2 cellular contexts compared by ENCODE assay signal in the genomic region with DNA sequence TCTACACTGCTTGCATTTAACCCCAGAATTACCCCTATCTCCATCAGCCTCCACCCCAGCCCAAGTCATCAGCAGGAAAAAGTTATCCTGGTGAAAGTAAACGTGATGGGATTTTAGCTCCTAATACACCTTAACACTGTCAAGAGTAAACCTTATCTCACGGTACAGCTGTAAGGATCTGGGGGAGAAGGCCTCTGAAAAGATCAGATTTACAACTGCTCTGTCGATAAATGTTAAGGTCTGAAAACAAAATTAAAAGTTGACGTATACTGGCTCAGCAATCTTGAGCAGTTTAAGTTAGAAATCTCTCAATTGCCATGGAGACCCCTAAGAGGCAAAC.
TF ChIP-seq lines count a peak whose summit lies in the region.

No MANE protein-coding gene starts in this region.

TF ChIP-seq in HEK293, 187 proteins besides CTCF, POLR2A, EP300 and RAD21:
- no peak for TF ChIP-seq ZNF202 (tag by site-specific recombination; IDR thresholded peaks at IDR 0.05; ENCODE audit: borderline replicate concordance)
- TF ChIP-seq IKZF3 (tag by site-specific recombination; IDR thresholded peaks at IDR 0.05), result 0 out of 2 replicates have a peak, but pooled peaks have one; percentile 1
- TF ChIP-seq, protein P1, sequence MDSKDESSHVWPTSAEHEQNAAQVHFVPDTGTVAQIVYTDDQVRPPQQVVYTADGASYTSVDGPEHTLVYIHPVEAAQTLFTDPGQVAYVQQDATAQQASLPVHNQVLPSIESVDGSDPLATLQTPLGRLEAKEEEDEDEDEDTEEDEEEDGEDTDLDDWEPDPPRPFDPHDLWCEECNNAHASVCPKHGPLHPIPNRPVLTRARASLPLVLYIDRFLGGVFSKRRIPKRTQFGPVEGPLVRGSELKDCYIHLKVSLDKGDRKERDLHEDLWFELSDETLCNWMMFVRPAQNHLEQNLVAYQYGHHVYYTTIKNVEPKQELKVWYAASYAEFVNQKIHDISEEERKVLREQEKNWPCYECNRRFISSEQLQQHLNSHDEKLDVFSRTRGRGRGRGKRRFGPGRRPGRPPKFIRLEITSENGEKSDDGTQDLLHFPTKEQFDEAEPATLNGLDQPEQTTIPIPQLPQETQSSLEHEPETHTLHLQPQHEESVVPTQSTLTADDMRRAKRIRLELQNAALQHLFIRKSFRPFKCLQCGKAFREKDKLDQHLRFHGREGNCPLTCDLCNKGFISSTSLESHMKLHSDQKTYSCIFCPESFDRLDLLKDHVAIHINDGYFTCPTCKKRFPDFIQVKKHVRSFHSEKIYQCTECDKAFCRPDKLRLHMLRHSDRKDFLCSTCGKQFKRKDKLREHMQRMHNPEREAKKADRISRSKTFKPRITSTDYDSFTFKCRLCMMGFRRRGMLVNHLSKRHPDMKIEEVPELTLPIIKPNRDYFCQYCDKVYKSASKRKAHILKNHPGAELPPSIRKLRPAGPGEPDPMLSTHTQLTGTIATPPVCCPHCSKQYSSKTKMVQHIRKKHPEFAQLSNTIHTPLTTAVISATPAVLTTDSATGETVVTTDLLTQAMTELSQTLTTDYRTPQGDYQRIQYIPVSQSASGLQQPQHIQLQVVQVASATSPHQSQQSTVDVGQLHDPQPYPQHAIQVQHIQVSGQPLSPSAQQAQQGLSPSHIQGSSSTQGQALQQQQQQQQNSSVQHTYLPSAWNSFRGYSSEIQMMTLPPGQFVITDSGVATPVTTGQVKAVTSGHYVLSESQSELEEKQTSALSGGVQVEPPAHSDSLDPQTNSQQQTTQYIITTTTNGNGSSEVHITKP (tag by site-specific recombination; IDR thresholded peaks at IDR 0.05), result 0 out of 2 replicates have a peak, but pooled peaks have one; percentile 11
- TF ChIP-seq ZBTB17 (tag by site-specific recombination; IDR thresholded peaks at IDR 0.05), result peak; percentile 38
- TF ChIP-seq ZNF354C (tag by site-specific recombination; IDR thresholded peaks at IDR 0.05; ENCODE audit: borderline replicate concordance, low read depth), result no peak

TF ChIP-seq in K562, 482 proteins besides CTCF, POLR2A, EP300 and RAD21 (continues in another document):
- no peak for TF ChIP-seq RB1 (IDR thresholded peaks at IDR 0.05; ENCODE audit: low read depth)
- no peak for TF ChIP-seq BRF1 (IDR thresholded peaks at IDR 0.05; ENCODE audit: borderline replicate concordance, extremely low read depth, insufficient read length)
- TF ChIP-seq ZC3H11A (IDR thresholded peaks at IDR 0.05; ENCODE audit: low read depth, low read length), result no peak
- no peak for TF ChIP-seq HNRNPUL1 (IDR thresholded peaks at IDR 0.05; ENCODE audit: low read length)
- TF ChIP-seq ZNF121 (CRISPR knock-in tag; conservative IDR thresholded peaks at IDR 0.05), result no peak
- TF ChIP-seq CTBP1 (IDR thresholded peaks at IDR 0.05; ENCODE audit: borderline replicate concordance), result peak; percentile 72
- no peak for TF ChIP-seq TARDBP (IDR thresholded peaks at IDR 0.05)
- no peak for TF ChIP-seq CBX8 (IDR thresholded peaks at IDR 0.05; ENCODE audit: borderline replicate concordance, extremely low read depth, low read depth, low read length, poor library complexity, severe bottlenecking)
- TF ChIP-seq EHMT2 (IDR thresholded peaks at IDR 0.05), result no peak
- no peak for TF ChIP-seq NFXL1 (CRISPR knock-in tag; IDR thresholded peaks at IDR 0.05)
- TF ChIP-seq CXXC5 (CRISPR knock-in tag; IDR thresholded peaks at IDR 0.05), result no peak
- no peak for TF ChIP-seq STAT6 (CRISPR knock-in tag; IDR thresholded peaks at IDR 0.05)
- TF ChIP-seq IRF1 (CRISPR knock-in tag; IDR thresholded peaks at IDR 0.05; ENCODE audit: borderline replicate concordance), result no peak
- TF ChIP-seq ZFX (CRISPR knock-in tag; IDR thresholded peaks at IDR 0.05), result no peak
- TF ChIP-seq RNF2 (IDR thresholded peaks at IDR 0.05), result 0 out of 2 replicates have a peak, but pooled peaks have one; percentile 8
- peak; percentile 63; the same call in 1 of the 2 replicates for TF ChIP-seq SMARCE1 (IDR thresholded peaks at IDR 0.05)
- TF ChIP-seq MEF2A (IDR thresholded peaks at IDR 0.05; ENCODE audit: control insufficient read depth, low read depth, low read length), result no peak
- no peak for TF ChIP-seq CBFB (CRISPR knock-in tag; IDR thresholded peaks at IDR 0.05)
- no peak for TF ChIP-seq MCM2 (IDR thresholded peaks at IDR 0.05; ENCODE audit: low read depth)
- TF ChIP-seq HMG20B (CRISPR knock-in tag; IDR thresholded peaks at IDR 0.05), result no peak
- TF ChIP-seq, protein P2, sequence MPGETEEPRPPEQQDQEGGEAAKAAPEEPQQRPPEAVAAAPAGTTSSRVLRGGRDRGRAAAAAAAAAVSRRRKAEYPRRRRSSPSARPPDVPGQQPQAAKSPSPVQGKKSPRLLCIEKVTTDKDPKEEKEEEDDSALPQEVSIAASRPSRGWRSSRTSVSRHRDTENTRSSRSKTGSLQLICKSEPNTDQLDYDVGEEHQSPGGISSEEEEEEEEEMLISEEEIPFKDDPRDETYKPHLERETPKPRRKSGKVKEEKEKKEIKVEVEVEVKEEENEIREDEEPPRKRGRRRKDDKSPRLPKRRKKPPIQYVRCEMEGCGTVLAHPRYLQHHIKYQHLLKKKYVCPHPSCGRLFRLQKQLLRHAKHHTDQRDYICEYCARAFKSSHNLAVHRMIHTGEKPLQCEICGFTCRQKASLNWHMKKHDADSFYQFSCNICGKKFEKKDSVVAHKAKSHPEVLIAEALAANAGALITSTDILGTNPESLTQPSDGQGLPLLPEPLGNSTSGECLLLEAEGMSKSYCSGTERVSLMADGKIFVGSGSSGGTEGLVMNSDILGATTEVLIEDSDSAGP (CRISPR knock-in tag; IDR thresholded peaks at IDR 0.05), result no peak
- 0 out of 4 replicates have a peak, but pooled peaks of 1 of the 2 experiments have one; percentile 33 for TF ChIP-seq HDAC1 (IDR thresholded peaks at IDR 0.05)
- TF ChIP-seq ARID1B (IDR thresholded peaks at IDR 0.05), result peak; percentile 83
- TF ChIP-seq ETV5 (CRISPR knock-in tag; IDR thresholded peaks at IDR 0.05; ENCODE audit: low read depth), result no peak
- TF ChIP-seq, protein P3, sequence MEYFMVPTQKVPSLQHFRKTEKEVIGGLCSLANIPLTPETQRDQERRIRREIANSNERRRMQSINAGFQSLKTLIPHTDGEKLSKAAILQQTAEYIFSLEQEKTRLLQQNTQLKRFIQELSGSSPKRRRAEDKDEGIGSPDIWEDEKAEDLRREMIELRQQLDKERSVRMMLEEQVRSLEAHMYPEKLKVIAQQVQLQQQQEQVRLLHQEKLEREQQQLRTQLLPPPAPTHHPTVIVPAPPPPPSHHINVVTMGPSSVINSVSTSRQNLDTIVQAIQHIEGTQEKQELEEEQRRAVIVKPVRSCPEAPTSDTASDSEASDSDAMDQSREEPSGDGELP (CRISPR knock-in tag; IDR thresholded peaks at IDR 0.05; ENCODE audit: borderline replicate concordance), result no peak
- TF ChIP-seq, protein P4, sequence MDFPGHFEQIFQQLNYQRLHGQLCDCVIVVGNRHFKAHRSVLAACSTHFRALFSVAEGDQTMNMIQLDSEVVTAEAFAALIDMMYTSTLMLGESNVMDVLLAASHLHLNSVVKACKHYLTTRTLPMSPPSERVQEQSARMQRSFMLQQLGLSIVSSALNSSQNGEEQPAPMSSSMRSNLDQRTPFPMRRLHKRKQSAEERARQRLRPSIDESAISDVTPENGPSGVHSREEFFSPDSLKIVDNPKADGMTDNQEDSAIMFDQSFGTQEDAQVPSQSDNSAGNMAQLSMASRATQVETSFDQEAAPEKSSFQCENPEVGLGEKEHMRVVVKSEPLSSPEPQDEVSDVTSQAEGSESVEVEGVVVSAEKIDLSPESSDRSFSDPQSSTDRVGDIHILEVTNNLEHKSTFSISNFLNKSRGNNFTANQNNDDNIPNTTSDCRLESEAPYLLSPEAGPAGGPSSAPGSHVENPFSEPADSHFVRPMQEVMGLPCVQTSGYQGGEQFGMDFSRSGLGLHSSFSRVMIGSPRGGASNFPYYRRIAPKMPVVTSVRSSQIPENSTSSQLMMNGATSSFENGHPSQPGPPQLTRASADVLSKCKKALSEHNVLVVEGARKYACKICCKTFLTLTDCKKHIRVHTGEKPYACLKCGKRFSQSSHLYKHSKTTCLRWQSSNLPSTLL (IDR thresholded peaks at IDR 0.05), result no peak
- TF ChIP-seq MYBL2 (IDR thresholded peaks at IDR 0.05; ENCODE audit: low read depth), result no peak
- TF ChIP-seq MYBL2 (CRISPR knock-in tag; IDR thresholded peaks at IDR 0.05; ENCODE audit: borderline replicate concordance), result no peak
- peak; percentile 69 for TF ChIP-seq TCF3 (CRISPR knock-in tag; IDR thresholded peaks at IDR 0.05)
- TF ChIP-seq ZC3H4 (CRISPR knock-in tag; IDR thresholded peaks at IDR 0.05; ENCODE audit: borderline replicate concordance), result no peak
- TF ChIP-seq SFPQ (IDR thresholded peaks at IDR 0.05; ENCODE audit: low read depth, low read length), result no peak
- peak; percentile 80 for TF ChIP-seq TAL1 (IDR thresholded peaks at IDR 0.05)
- no peak for TF ChIP-seq ILF3 (IDR thresholded peaks at IDR 0.05; ENCODE audit: borderline replicate concordance)
- no peak for TF ChIP-seq KHSRP (IDR thresholded peaks at IDR 0.05)
- TF ChIP-seq ZBTB43 (CRISPR knock-in tag; IDR thresholded peaks at IDR 0.05), result no peak
- TF ChIP-seq, protein P5, sequence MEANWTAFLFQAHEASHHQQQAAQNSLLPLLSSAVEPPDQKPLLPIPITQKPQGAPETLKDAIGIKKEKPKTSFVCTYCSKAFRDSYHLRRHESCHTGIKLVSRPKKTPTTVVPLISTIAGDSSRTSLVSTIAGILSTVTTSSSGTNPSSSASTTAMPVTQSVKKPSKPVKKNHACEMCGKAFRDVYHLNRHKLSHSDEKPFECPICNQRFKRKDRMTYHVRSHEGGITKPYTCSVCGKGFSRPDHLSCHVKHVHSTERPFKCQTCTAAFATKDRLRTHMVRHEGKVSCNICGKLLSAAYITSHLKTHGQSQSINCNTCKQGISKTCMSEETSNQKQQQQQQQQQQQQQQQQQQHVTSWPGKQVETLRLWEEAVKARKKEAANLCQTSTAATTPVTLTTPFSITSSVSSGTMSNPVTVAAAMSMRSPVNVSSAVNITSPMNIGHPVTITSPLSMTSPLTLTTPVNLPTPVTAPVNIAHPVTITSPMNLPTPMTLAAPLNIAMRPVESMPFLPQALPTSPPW (CRISPR knock-in tag; IDR thresholded peaks at IDR 0.05), result 0 out of 2 replicates have a peak, but pooled peaks have one; percentile 33
- TF ChIP-seq PKNOX1 (IDR thresholded peaks at IDR 0.05), result no peak
- no peak for TF ChIP-seq TBL1XR1 (IDR thresholded peaks at IDR 0.05; ENCODE audit: low read length in 2 of 2)
- no peak for TF ChIP-seq ZKSCAN8 (CRISPR knock-in tag; IDR thresholded peaks at IDR 0.05)
- no peak for TF ChIP-seq FIP1L1 (IDR thresholded peaks at IDR 0.05; ENCODE audit: low read depth, low read length, poor library complexity, severe bottlenecking)
- TF ChIP-seq MEIS2 (IDR thresholded peaks at IDR 0.05; ENCODE audit: partially characterized antibody), result peak; percentile 36
- no peak for TF ChIP-seq HEY1 (CRISPR knock-in tag; IDR thresholded peaks at IDR 0.05; ENCODE audit: borderline replicate concordance)
